Comparison of ENCODE assay signal across 11 cellular contexts in the genomic region with DNA sequence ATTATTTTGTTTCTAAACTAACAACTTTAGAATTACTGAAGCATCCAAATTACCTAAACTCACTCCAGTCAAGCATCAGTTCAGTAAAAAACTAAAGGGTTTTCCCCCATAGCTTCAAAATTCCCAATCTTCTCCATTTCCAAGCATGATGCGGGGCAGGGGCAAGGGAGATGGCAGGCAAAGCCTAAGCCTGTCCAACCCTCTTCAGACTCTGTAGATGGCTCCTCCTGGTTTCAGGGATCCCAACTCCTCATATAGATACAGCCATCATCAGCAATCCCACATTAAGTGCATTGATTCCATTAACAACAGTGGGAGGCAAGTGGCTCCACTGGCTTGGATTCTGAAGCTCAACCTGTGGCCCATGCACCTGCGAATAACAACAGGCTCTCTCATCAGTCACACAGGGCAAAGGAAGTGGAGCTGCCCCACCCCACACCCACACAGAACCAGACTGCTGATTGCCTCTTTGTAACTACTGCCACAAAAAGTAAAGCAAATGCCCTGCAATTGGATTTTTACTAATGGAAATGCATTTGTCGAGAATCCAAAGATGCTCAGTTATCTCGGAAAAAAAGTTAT. TPM values are rescaled to one million over a fixed set of nuclear protein-coding genes. Genes with fewer than 3 reads are reported as not detected.
DNase-seq lines count a peak whose midpoint lies in the region; ATAC-seq, FAIRE-seq and TF ChIP-seq lines count a peak whose summit lies in the region.
"Had no signal": no experiment of that assay in that cellular context is flagged by ENCODE, and none has a peak within 500 bp of the region (broad histone marks: within the 10 kb centered on the region; RNA-seq: fewer than 3 reads in every experiment).

No MANE protein-coding gene starts in this region.

- in situ Hi-C loops in gastrocnemius medialis (cut with MboI; ENCODE audit: low sequenced_read_pairs in 4 of 4) = no loop called here
- in situ Hi-C loops in ACHN (cut with HindIII; ENCODE audit: low pct_ligation_motif_present, low pct_unique_long_range_greater_than_20kb, low sequenced_read_pairs) = no loop called here

- CTCF ChIA-PET in HEK293 (lab: Yijun Ruan, JAX) = no interaction called here

- H3K27me3 ChIP-seq in bronchial epithelial cell (ENCODE audit: control insufficient read depth, insufficient read depth, low read length) (no peaks in the 10 kb centered on the region), neural progenitor cell (no peaks in the 10 kb centered on the region), gastrocnemius medialis (no peaks in the 10 kb centered on the region)
- H3K27me3 ChIP-seq: SJSA1 had no signal

- peaks cover 33% of the 10 kb centered on the region for H3K79me2 ChIP-seq in neural progenitor cell (ENCODE audit: low read depth)

- peak overlapping the region; percentile 1 for H3K27ac Mint-ChIP-seq in activated CD4-positive, alpha-beta T cell treated with anti-CD3 and anti-CD28 coated beads, Interleukin-2, amount 10 ng/mL, durations not matched to agents 24 days and 14 days
- H3K27ac Mint-ChIP-seq in neural progenitor cell = no peak overlapping the region
- H3K27ac Mint-ChIP-seq: nephron progenitor cell had no signal

- H3K9me3 ChIP-seq in HEK293 (ENCODE audit: control insufficient read depth, insufficient read depth, low read depth, low read length) = no peaks in the 10 kb centered on the region
- H3K9me3 ChIP-seq in neural progenitor cell (ENCODE audit: low read depth) = no peaks in the 10 kb centered on the region
- H3K9me3 ChIP-seq in gastrocnemius medialis = no peaks in the 10 kb centered on the region
- H3K9me3 ChIP-seq: SJSA1 had no signal

- H3K4me1 Mint-ChIP-seq in activated CD4-positive, alpha-beta T cell treated with anti-CD3 and anti-CD28 coated beads, Interleukin-2, amount 10 ng/mL, durations not matched to agents 24 days and 14 days = peaks cover 21% of the 10 kb centered on the region
- H3K4me1 Mint-ChIP-seq in neural progenitor cell = peaks cover 4% of the 10 kb centered on the region

- H3K4me3 Mint-ChIP-seq in activated CD4-positive, alpha-beta T cell treated with anti-CD3 and anti-CD28 coated beads, Interleukin-2, amount 10 ng/mL, durations not matched to agents 24 days and 14 days = peak overlapping the region; percentile 6
- H3K4me3 Mint-ChIP-seq in neural progenitor cell = no peak overlapping the region
- H3K4me3 Mint-ChIP-seq: nephron progenitor cell had no signal

- DNase-seq in activated CD4-positive, alpha-beta T cell treated with anti-CD3 and anti-CD28 coated beads, Interleukin-2, amount 10 ng/mL, durations not matched to agents 24 days and 14 days = peak; percentile 78
- DNase-seq in bronchial epithelial cell (ENCODE audit: low read depth) (peak; percentile 33), neural progenitor cell (ENCODE audit: low spot score) (no peak), gastrocnemius medialis (no peak), ACHN (no peak)
- peak; percentile 11 to 16 for DNase-seq in stimulated activated CD8-positive, alpha-beta memory T cell treated with anti-CD3 and anti-CD28 coated beads, Interleukin-15, amount 100 ng/mL, for 4 hours (ENCODE audit: low read depth in 2 of 2)
- DNase-seq: NCI-H1436, nephron progenitor cell had no signal

- H3K4me3 ChIP-seq in HEK293 (ENCODE audit: low read depth, low read length) (no peak overlapping the region), bronchial epithelial cell (ENCODE audit: low read depth, low read length) (no peak overlapping the region), neural progenitor cell (no peak overlapping the region), gastrocnemius medialis (no peak overlapping the region)
- H3K4me3 ChIP-seq: SJSA1 had no signal

- no peaks in the 10 kb centered on the region for H3K36me3 Mint-ChIP-seq in activated CD4-positive, alpha-beta T cell treated with anti-CD3 and anti-CD28 coated beads, Interleukin-2, amount 10 ng/mL, durations not matched to agents 24 days and 14 days (ENCODE audit: low read depth)
- no peaks in the 10 kb centered on the region for H3K36me3 Mint-ChIP-seq in neural progenitor cell

- TF ChIP-seq CTCF in HEK293 (tag by site-specific recombination; IDR thresholded peaks at IDR 0.05) = no peak
- no peak for TF ChIP-seq CTCF in bronchial epithelial cell (IDR thresholded peaks at IDR 0.05; ENCODE audit: insufficient read depth, low read length, severe bottlenecking)
- no peak for TF ChIP-seq CTCF in neural progenitor cell (IDR thresholded peaks at IDR 0.05)
- TF ChIP-seq CTCF in gastrocnemius medialis (IDR thresholded peaks at IDR 0.05 in 4 of 5, conservative IDR thresholded peaks at IDR 0.05 in 1 of 5) = no peak

- POLR2A ChIA-PET in HEK293 (lab: Yijun Ruan, JAX) = no interaction called here

- no peak for ATAC-seq in HG02981 (IDR thresholded peaks at IDR 0.05; ENCODE audit: unreplicated experiment)
- no peak for ATAC-seq in gastrocnemius medialis

- no peak overlapping the region for H2AFZ ChIP-seq in neural progenitor cell (replicated peaks)

- H3K27ac ChIP-seq in HEK293 (ENCODE audit: extremely low read depth, low read depth, low read length) = no peak overlapping the region
- no peak overlapping the region for H3K27ac ChIP-seq in neural progenitor cell
- H3K27ac ChIP-seq in gastrocnemius medialis = no peak overlapping the region
- H3K27ac ChIP-seq: SJSA1 had no signal

- H3K36me3 ChIP-seq in HEK293 (ENCODE audit: control insufficient read depth in 2 of 2, insufficient read depth in 1 of 2, low read length in 2 of 2) (no peaks in the 10 kb centered on the region; a peak in 1 of 3 replicates), bronchial epithelial cell (ENCODE audit: control insufficient read depth, insufficient read depth, low read length) (no peaks in the 10 kb centered on the region), neural progenitor cell (no peaks in the 10 kb centered on the region), gastrocnemius medialis (no peaks in the 10 kb centered on the region)
- H3K36me3 ChIP-seq: SJSA1 had no signal

- TF ChIP-seq POLR2A in gastrocnemius medialis (IDR thresholded peaks at IDR 0.05) = no peak

- H3F3A ChIP-seq in neural progenitor cell (ENCODE audit: low read depth) = no peaks in the 10 kb centered on the region

- no peak overlapping the region for H3K4me2 ChIP-seq in neural progenitor cell

- FAIRE-seq in bronchial epithelial cell (lab: Jason Lieb, UNC) = no peak

- H4K20me1 ChIP-seq in neural progenitor cell (ENCODE audit: low read depth) = peaks cover 23% of the 10 kb centered on the region

- no peaks in the 10 kb centered on the region for H3K27me3 Mint-ChIP-seq in activated CD4-positive, alpha-beta T cell treated with anti-CD3 and anti-CD28 coated beads, Interleukin-2, amount 10 ng/mL, durations not matched to agents 24 days and 14 days
- peaks cover 2% of the 10 kb centered on the region for H3K27me3 Mint-ChIP-seq in neural progenitor cell (ENCODE audit: insufficient read depth, low read depth)

- H3K9me3 Mint-ChIP-seq in activated CD4-positive, alpha-beta T cell treated with anti-CD3 and anti-CD28 coated beads, Interleukin-2, amount 10 ng/mL, durations not matched to agents 24 days and 14 days = no peaks in the 10 kb centered on the region
- H3K9me3 Mint-ChIP-seq in neural progenitor cell = no peaks in the 10 kb centered on the region
- H3K9me3 Mint-ChIP-seq: nephron progenitor cell had no signal

- intact Hi-C loops in activated CD4-positive, alpha-beta T cell treated with anti-CD3 and anti-CD28 coated beads, Interleukin-2, amount 10 ng/mL, durations not matched to agents 24 days and 14 days (cut with micrococcal nuclease) = loop anchor here (1.0 kb wide), 1 partner anchor 11 kb away; no protein-coding TSS in a partner anchor
- intact Hi-C loops in gastrocnemius medialis (cut with DNase I; ENCODE audit: low total_unique reads) = no loop called here

- no peak overlapping the region for H3K9ac ChIP-seq in neural progenitor cell

- H3K4me1 ChIP-seq in HEK293 (ENCODE audit: control insufficient read depth, insufficient read depth, low read length) (0 out of 2 replicates have a peak, but pooled peaks cover 10% of the 10 kb centered on the region), neural progenitor cell (peaks cover 9% of the 10 kb centered on the region), gastrocnemius medialis (peaks cover 8% of the 10 kb centered on the region in 2 donors)
- H3K4me1 ChIP-seq: SJSA1 had no signal

TF ChIP-seq in HEK293, 187 proteins besides CTCF, POLR2A, EP300 and RAD21 (continues in another document):
- TF ChIP-seq ZFP69B (tag by site-specific recombination; IDR thresholded peaks at IDR 0.05) (no peak), ZFHX2 (tag by site-specific recombination; conservative IDR thresholded peaks at IDR 0.05) (peak; percentile 35), SCRT2 (tag by site-specific recombination; IDR thresholded peaks at IDR 0.05) (peak; percentile 78), SCRT1 (tag by site-specific recombination; IDR thresholded peaks at IDR 0.05; ENCODE audit: borderline replicate concordance) (0 out of 2 replicates have a peak, but pooled peaks have one; percentile 25)

RNA-seq across cellular contexts. Expression of gene SFMBT1, which starts 14.9 kb away (rescaled TPM):
- total RNA-seq in activated CD4-positive, alpha-beta T cell treated with anti-CD3 and anti-CD28 coated beads, Interleukin-2, amount 10 ng/mL, durations not matched to agents 24 days and 14 days = 28.6 and 28.8 TPM in 2 replicates
- total RNA-seq in bronchial epithelial cell = 7.6 and 8.1 TPM in 2 replicates
- total RNA-seq in neural progenitor cell (ENCODE audit: low replicate concordance) = 18.5 and 22.7 TPM in 2 replicates
- total RNA-seq in gastrocnemius medialis = 10 to 100 TPM; 17.5 to 39.7 (median 29.8) TPM

Comparison
In these comparisons a context has a peak if more than half of its experiments do, and no peak if none do; other contexts are left out.
1. DNase-seq: peak in activated CD4-positive, alpha-beta T cell treated with anti-CD3 and anti-CD28 coated beads, Interleukin-2, amount 10 ng/mL, durations not matched to agents 24 days and 14 days (single experiment), bronchial epithelial cell (single experiment) and stimulated activated CD8-positive, alpha-beta memory T cell treated with anti-CD3 and anti-CD28 coated beads, Interleukin-15, amount 100 ng/mL, for 4 hours (2 of 2); none in neural progenitor cell (single experiment), gastrocnemius medialis (0 of 2) and ACHN (single experiment).